Comparison of ENCODE assay signal across 8 cellular contexts in genomic region chrX:10769696-10770619, GRCh38.
DNase-seq lines count a peak whose midpoint lies in the region; ATAC-seq and TF ChIP-seq lines count a peak whose summit lies in the region.

No MANE protein-coding gene starts in this region.

- ATAC-seq in GM21529 (IDR thresholded peaks at IDR 0.05; ENCODE audit: unreplicated experiment) = no peak

- peak overlapping the region; percentile 14; the same call in 1 of the 2 replicates for H3K4me3 ChIP-seq in SK-N-MC

- no peaks in the 10 kb centered on the region for H3K36me3 ChIP-seq in SK-N-MC (ENCODE audit: insufficient read depth, low read length)

- peak; percentile 24 for DNase-seq in AG08395 (ENCODE audit: low spot score)
- DNase-seq in NCI-H1092 (lab: John Stamatoyannopoulos, UW) = peak; percentile 78
- no peak for DNase-seq in SK-N-MC (ENCODE audit: low read depth, low spot score)
- DNase-seq in iris pigment epithelial cell (ENCODE audit: low read depth) = peak; percentile 61
- no peak for DNase-seq in erythroblast (lab: John Stamatoyannopoulos, UW)
- no peak for DNase-seq in activated CD8-positive, alpha-beta memory T cell treated with anti-CD3 and anti-CD28 coated beads, Interleukin-2, amount 50 U/mL, for 48 hours
- no peak for DNase-seq in superior temporal gyrus (ENCODE audit: extremely low spot score)

- no peak overlapping the region for H3K27ac ChIP-seq in SK-N-MC

- no peak overlapping the region for H3K9ac ChIP-seq in SK-N-MC (ENCODE audit: insufficient read length)

- no peaks in the 10 kb centered on the region for H3K9me3 ChIP-seq in SK-N-MC (ENCODE audit: low read depth, low read length)

- no peak for TF ChIP-seq POLR2A in erythroblast (IDR thresholded peaks at IDR 0.05; ENCODE audit: low read length)

Comparison
In these comparisons a context has a peak if more than half of its experiments do, and no peak if none do; other contexts are left out.
1. DNase-seq: peak in AG08395 (single experiment), NCI-H1092 (single experiment) and iris pigment epithelial cell (single experiment); none in SK-N-MC (single experiment), erythroblast (0 of 2), activated CD8-positive, alpha-beta memory T cell treated with anti-CD3 and anti-CD28 coated beads, Interleukin-2, amount 50 U/mL, for 48 hours (single experiment) and superior temporal gyrus (single experiment).